In genomic region chr12:72432037-72432604, GRCh38 we compare ENCODE assay signal across 13 cellular contexts.
"Had no signal": no experiment of that assay in that cellular context is flagged by ENCODE, and none has a peak within 500 bp of the region (broad histone marks: within the 10 kb centered on the region; RNA-seq: fewer than 3 reads in every experiment).

No MANE protein-coding gene starts in this region.

- H3K9me3 ChIP-seq: sigmoid colon, thoracic aorta had no signal

- H3K4me1 ChIP-seq: left ventricle myocardium inferior, sigmoid colon had no signal

- H3K36me3 ChIP-seq: left ventricle myocardium inferior, sigmoid colon, thoracic aorta had no signal

- DNase-seq: activated CD4-positive, alpha-beta T cell treated with anti-CD3 and anti-CD28 coated beads for 4 hours; activated CD8-positive, alpha-beta T cell treated with anti-CD3 and anti-CD28 coated beads for 36 hours; activated effector memory CD4-positive, alpha-beta T cell treated with Interleukin-2 at 50 U/mL for 16 hours; activated naive CD4-positive, alpha-beta T cell treated with anti-CD3 and anti-CD28 coated beads, Interleukin-2, amount 50 U/mL, for 16 hours; activated T-cell treated with anti-CD3 and anti-CD28 coated beads, Interleukin-2, amount 50 U/mL, for 4 hours; hippocampal formation; left ventricle myocardium inferior; sigmoid colon; stimulated activated CD4-positive, alpha-beta T cell treated with anti-CD3 and anti-CD28 coated beads, Interleukin-1b, Interleukin-23, amount 100 ng/mL, for 48 hours had no signal

- H3K27me3 ChIP-seq: sigmoid colon had no signal

- H3K27ac Mint-ChIP-seq: activated CD8-positive, alpha-beta T cell treated with anti-CD3 and anti-CD28 coated beads for 36 hours; nephron; T-helper 1 cell treated with Interleukin-12 subunit alpha and Interleukin-12 subunit beta and Interleukin-4 antibody, amounts not matched to agents 30 μg/mL and 1 μg/mL, for 36 hours had no signal

- H3K9me3 Mint-ChIP-seq: nephron had no signal

- H3K4me3 ChIP-seq: left ventricle myocardium inferior, sigmoid colon, thoracic aorta had no signal

- ATAC-seq: activated CD8-positive, alpha-beta T cell treated with anti-CD3 and anti-CD28 coated beads for 36 hours; activated T-cell treated with anti-CD3 and anti-CD28 coated beads, Interleukin-2, amount 50 U/mL, for 4 hours; esophagus mucosa had no signal

- H3K27me3 Mint-ChIP-seq: activated CD8-positive, alpha-beta T cell treated with anti-CD3 and anti-CD28 coated beads for 36 hours had no signal

- H3K27ac ChIP-seq: left ventricle myocardium inferior, sigmoid colon, thoracic aorta had no signal

- H3K4me3 Mint-ChIP-seq: activated CD8-positive, alpha-beta T cell treated with anti-CD3 and anti-CD28 coated beads for 36 hours; activated T-cell treated with anti-CD3 and anti-CD28 coated beads, Interleukin-2, amount 50 U/mL, for 4 hours; nephron; T-helper 1 cell treated with Interleukin-12 subunit alpha and Interleukin-12 subunit beta and Interleukin-4 antibody, amounts not matched to agents 30 μg/mL and 1 μg/mL, for 36 hours had no signal

- H3K4me1 Mint-ChIP-seq: nephron had no signal
